In genomic region chr1:94543003-94543402, GRCh38 we compare ENCODE assay signal across 8 cellular contexts. TPM values are rescaled to one million over a fixed set of nuclear protein-coding genes. Genes with fewer than 3 reads are reported as not detected.
DNase-seq lines count a peak whose midpoint lies in the region; ATAC-seq lines count a peak whose summit lies in the region.

No MANE protein-coding gene starts in this region.

- H3K9me3 ChIP-seq in T-helper 17 cell (ENCODE audit: control insufficient read depth, low read length, poor library complexity, severe bottlenecking) (no peaks in the 10 kb centered on the region), HAP-1 (no peaks in the 10 kb centered on the region)

- H3K27ac Mint-ChIP-seq in T-helper 17 cell: no peak overlapping the region
- no peak overlapping the region for H3K27ac Mint-ChIP-seq in stimulated activated memory B cell treated with anti-CD40 and anti-IgM and Interleukin-4, amounts not matched to agents 10 μg/mL and 1 μg/mL and 100 μg/mL, for 72 hours

- peak; percentile 72 for DNase-seq in SIG-M5 treated with dmso at 0.1 percent for 504 hours (lab: John Stamatoyannopoulos, UW; ENCODE audit: unreplicated experiment)
- DNase-seq in SIG-M5 (lab: John Stamatoyannopoulos, UW): no peak
- no peak for DNase-seq in T-helper 17 cell
- peak; percentile 70 for DNase-seq in fibroblast of peridontal ligament (ENCODE audit: extremely low read depth)
- DNase-seq in NCI-H510A (lab: John Stamatoyannopoulos, UW): no peak
- no peak for DNase-seq in HAP-1 (ENCODE audit: low spot score in 2 of 2)
- no peak for DNase-seq in OCI-M1 (lab: John Stamatoyannopoulos, UW)

- no peaks in the 10 kb centered on the region for H3K9me3 Mint-ChIP-seq in stimulated activated memory B cell treated with anti-CD40 and anti-IgM and Interleukin-4, amounts not matched to agents 10 μg/mL and 1 μg/mL and 100 μg/mL, for 72 hours

- peaks cover 4% of the 10 kb centered on the region for H3K36me3 ChIP-seq in HAP-1 (replicated peaks)

- peak overlapping the region; percentile 82 for H3K4me3 Mint-ChIP-seq in T-helper 17 cell
- H3K4me3 Mint-ChIP-seq in stimulated activated memory B cell treated with anti-CD40 and anti-IgM and Interleukin-4, amounts not matched to agents 10 μg/mL and 1 μg/mL and 100 μg/mL, for 72 hours: peak overlapping the region; percentile 24

- H3K4me1 Mint-ChIP-seq in T-helper 17 cell: peaks cover 8% of the 10 kb centered on the region
- H3K4me1 Mint-ChIP-seq in stimulated activated memory B cell treated with anti-CD40 and anti-IgM and Interleukin-4, amounts not matched to agents 10 μg/mL and 1 μg/mL and 100 μg/mL, for 72 hours: peaks cover 17% of the 10 kb centered on the region

- ATAC-seq in T-helper 17 cell: no peak
- ATAC-seq in stimulated activated memory B cell treated with anti-CD40 and anti-IgM and Interleukin-4, amounts not matched to agents 10 μg/mL and 1 μg/mL and 100 μg/mL, for 72 hours: no peak

- no peaks in the 10 kb centered on the region for H3K27me3 ChIP-seq in HAP-1 (ENCODE audit: low read depth)

- H3K36me3 Mint-ChIP-seq in T-helper 17 cell (ENCODE audit: low read depth): peaks cover 4% of the 10 kb centered on the region
- H3K36me3 Mint-ChIP-seq in stimulated activated memory B cell treated with anti-CD40 and anti-IgM and Interleukin-4, amounts not matched to agents 10 μg/mL and 1 μg/mL and 100 μg/mL, for 72 hours: no peaks in the 10 kb centered on the region

- in situ Hi-C loops in HAP-1 (cut with MboI; ENCODE audit: low sequenced_read_pairs): no loop called here

- H3K4me3 ChIP-seq in HAP-1: no peak overlapping the region

- H3K4me1 ChIP-seq in HAP-1: peaks cover 28% of the 10 kb centered on the region

- H3K27me3 Mint-ChIP-seq in T-helper 17 cell: peaks cover 88% of the 10 kb centered on the region
- H3K27me3 Mint-ChIP-seq in stimulated activated memory B cell treated with anti-CD40 and anti-IgM and Interleukin-4, amounts not matched to agents 10 μg/mL and 1 μg/mL and 100 μg/mL, for 72 hours: peaks cover 82% of the 10 kb centered on the region

RNA-seq across cellular contexts. Expression of gene F3, which starts 1.4 kb away (rescaled TPM):
- under 1 TPM; 0.23 to 0.50 TPM for total RNA-seq in T-helper 17 cell

Comparison
In these comparisons a context has a peak if more than half of its experiments do, and no peak if none do; other contexts are left out.
1. DNase-seq: peak in SIG-M5 treated with dmso at 0.1 percent for 504 hours (single experiment) and fibroblast of peridontal ligament (single experiment); none in SIG-M5 (single experiment), T-helper 17 cell (0 of 3), NCI-H510A (single experiment), HAP-1 (0 of 2) and OCI-M1 (single experiment).